8 cellular contexts compared by ENCODE assay signal in genomic region chr3:104291878-104292277, GRCh38.
A peak's percentile ranks its signal among the peaks of the same experiment; 100 is the strongest.
DNase-seq lines count a peak whose midpoint lies in the region; ATAC-seq, FAIRE-seq and TF ChIP-seq lines count a peak whose summit lies in the region.

No MANE protein-coding gene starts in this region.

- peaks cover 15% of the 10 kb centered on the region for H3K9me3 Mint-ChIP-seq in GM23338
- no peaks in the 10 kb centered on the region for H3K9me3 Mint-ChIP-seq in type B pancreatic cell

- H3K27ac ChIP-seq in GM23338 (ENCODE audit: low read depth) = no peak overlapping the region
- no peak overlapping the region for H3K27ac ChIP-seq in PC-9
- H3K27ac ChIP-seq in keratinocyte (ENCODE audit: control insufficient read depth, insufficient read depth, low read length) = no peak overlapping the region
- no peak overlapping the region for H3K27ac ChIP-seq in upper lobe of left lung
- no peak overlapping the region for H3K27ac ChIP-seq in aorta (ENCODE audit: low read depth in 1 of 2, low read length in 2 of 2)

- no peak overlapping the region for H3K4me2 ChIP-seq in GM23338
- H3K4me2 ChIP-seq in PC-9 = peak overlapping the region; percentile 34; the same call in 1 of the 2 replicates
- no peak overlapping the region for H3K4me2 ChIP-seq in keratinocyte (ENCODE audit: control insufficient read depth, extremely low read depth, insufficient read depth, low read depth, low read length)

- peak; percentile 15 for DNase-seq in ELR (ENCODE audit: low read depth)
- no peak for DNase-seq in GM23338 (ENCODE audit: low spot score)
- DNase-seq in PC-9 = no peak
- DNase-seq in keratinocyte (ENCODE audit: low read depth, low spot score) = no peak
- no peak for DNase-seq in upper lobe of left lung
- DNase-seq in aorta = no peak
- DNase-seq in GF-D8 (lab: John Stamatoyannopoulos, UW) = no peak
- no peak for DNase-seq in type B pancreatic cell (ENCODE audit: extremely low spot score, unreplicated experiment)

- dilution Hi-C loops in keratinocyte (cut with MboI; ENCODE audit: extremely low pct_ligation_motif_present, low sequenced_read_pairs) = no loop called here

- H4K20me1 ChIP-seq in GM23338 (replicated peaks; ENCODE audit: insufficient read depth) (no peaks in the 10 kb centered on the region), PC-9 (ENCODE audit: insufficient read depth) (no peaks in the 10 kb centered on the region), keratinocyte (ENCODE audit: control insufficient read depth, extremely low read depth, insufficient read depth, low read length) (no peaks in the 10 kb centered on the region)

- H3K9me3 ChIP-seq in PC-9 (ENCODE audit: insufficient read depth, low read depth) (peaks cover 4% of the 10 kb centered on the region), keratinocyte (ENCODE audit: control insufficient read depth, low read depth, low read length) (no peaks in the 10 kb centered on the region), upper lobe of left lung (peaks cover 0 to 7% (median 3%) of the 10 kb centered on the region in 4 donors), aorta (ENCODE audit: control insufficient read depth, low read length) (no peaks in the 10 kb centered on the region)

- H2AFZ ChIP-seq in GM23338 = peak overlapping the region; percentile 44; the same call in 1 of the 2 replicates
- H2AFZ ChIP-seq in PC-9 = peak overlapping the region; percentile 30
- H2AFZ ChIP-seq in keratinocyte (ENCODE audit: control insufficient read depth, low read length) = peak overlapping the region; percentile 5

- no peaks in the 10 kb centered on the region for H3K79me2 ChIP-seq in GM23338 (replicated peaks; ENCODE audit: insufficient read depth)
- H3K79me2 ChIP-seq in PC-9 (ENCODE audit: low read depth) = no peaks in the 10 kb centered on the region
- H3K79me2 ChIP-seq in keratinocyte (ENCODE audit: control insufficient read depth, insufficient read depth, low read length) = no peaks in the 10 kb centered on the region

- H3K9me2 ChIP-seq in GM23338 (ENCODE audit: insufficient read depth) (no peaks in the 10 kb centered on the region), PC-9 (ENCODE audit: insufficient read depth) (no peaks in the 10 kb centered on the region)

- no peaks in the 10 kb centered on the region for H3K9me1 ChIP-seq in keratinocyte (ENCODE audit: control insufficient read depth, extremely low read depth, insufficient read depth, low read length)

- no peak for TF ChIP-seq CTCF in GM23338 (conservative IDR thresholded peaks at IDR 0.05; ENCODE audit: low read depth in 2 of 2)
- TF ChIP-seq CTCF in PC-9 (conservative IDR thresholded peaks at IDR 0.05) = no peak
- no peak for TF ChIP-seq CTCF in keratinocyte (optimal IDR thresholded peaks at IDR 0.05 in 1 of 3, IDR thresholded peaks at IDR 0.05 in 1 of 3, conservative IDR thresholded peaks at IDR 0.05 in 1 of 3; ENCODE audit: extremely low read depth in 1 of 3, insufficient read depth in 2 of 3, low read length in 3 of 3)
- TF ChIP-seq CTCF in upper lobe of left lung (IDR thresholded peaks at IDR 0.05) = no peak
- TF ChIP-seq CTCF in type B pancreatic cell (conservative IDR thresholded peaks at IDR 0.05) = no peak

- TF ChIP-seq POLR2A in upper lobe of left lung (IDR thresholded peaks at IDR 0.05) = no peak

- H3K36me3 ChIP-seq in GM23338 (ENCODE audit: insufficient read depth) (no peaks in the 10 kb centered on the region), PC-9 (ENCODE audit: low read depth) (no peaks in the 10 kb centered on the region), keratinocyte (ENCODE audit: control insufficient read depth in 2 of 2, extremely low read depth in 1 of 2, insufficient read depth in 2 of 2, low read length in 2 of 2) (no peaks in the 10 kb centered on the region), upper lobe of left lung (no peaks in the 10 kb centered on the region), aorta (ENCODE audit: control insufficient read depth in 1 of 2, insufficient read depth in 2 of 2, low read length in 1 of 2) (no peaks in the 10 kb centered on the region)

- no peak overlapping the region for H3K9ac ChIP-seq in keratinocyte (ENCODE audit: control insufficient read depth, extremely low read depth, insufficient read depth, low read length)

- H3K4me3 Mint-ChIP-seq in GM23338 = no peak overlapping the region
- H3K4me3 Mint-ChIP-seq in type B pancreatic cell = no peak overlapping the region

- H3K4me1 ChIP-seq in GM23338 (ENCODE audit: insufficient read depth) (no peaks in the 10 kb centered on the region; the same call in 1 of the 2 replicates), PC-9 (replicated peaks; ENCODE audit: insufficient read depth) (0 out of 2 replicates have a peak, but pooled peaks cover 8% of the 10 kb centered on the region), keratinocyte (ENCODE audit: control insufficient read depth, extremely low read depth, insufficient read depth, low read length) (no peaks in the 10 kb centered on the region), upper lobe of left lung (no peaks in the 10 kb centered on the region), aorta (ENCODE audit: control insufficient read depth in 1 of 2, insufficient read depth in 2 of 2, low read length in 2 of 2) (no peaks in the 10 kb centered on the region)

- intact Hi-C loops in PC-9 (cut with micrococcal nuclease; ENCODE audit: unreplicated experiment) = no loop called here
- intact Hi-C loops in aorta (cut with DNase I) = no loop called here

- ATAC-seq in GM23338 = no peak; the same call in 2 of the 3 replicates
- ATAC-seq in upper lobe of left lung (ENCODE audit: low FRiP score in 2 of 2) = no peak
- no peak for ATAC-seq in aorta (ENCODE audit: low FRiP score)

- POLR2A ChIA-PET in PC-9 (lab: Charles Lee; ENCODE audit: unreplicated experiment) = no interaction called here

- H3K36me3 Mint-ChIP-seq in GM23338 (ENCODE audit: low read depth) (peaks cover 10% of the 10 kb centered on the region; the same call in 2 of the 3 replicates), type B pancreatic cell (peaks cover 3% of the 10 kb centered on the region)

- CTCF ChIA-PET in PC-9 (lab: Charles Lee) = no interaction called here

- H3K27me3 Mint-ChIP-seq in GM23338 (ENCODE audit: insufficient read depth, low read depth, poor library complexity) = peaks cover 4% of the 10 kb centered on the region
- no peaks in the 10 kb centered on the region for H3K27me3 Mint-ChIP-seq in type B pancreatic cell

- no peak for TF ChIP-seq EP300 in upper lobe of left lung (IDR thresholded peaks at IDR 0.05)

- FAIRE-seq in keratinocyte (lab: Jason Lieb, UNC) = no peak

- H3K4me1 Mint-ChIP-seq in GM23338 (peaks cover 7% of the 10 kb centered on the region), type B pancreatic cell (ENCODE audit: unreplicated experiment) (peaks cover 13% of the 10 kb centered on the region)

- H3K27ac Mint-ChIP-seq in GM23338 (no peak overlapping the region), type B pancreatic cell (no peak overlapping the region)

- H3K27me3 ChIP-seq in GM23338 (ENCODE audit: insufficient read depth) = no peaks in the 10 kb centered on the region
- H3K27me3 ChIP-seq in PC-9 (ENCODE audit: insufficient read depth, low read depth) = no peaks in the 10 kb centered on the region
- H3K27me3 ChIP-seq in keratinocyte (ENCODE audit: control insufficient read depth, extremely low read depth, insufficient read depth, low read length) = no peaks in the 10 kb centered on the region
- no peaks in the 10 kb centered on the region for H3K27me3 ChIP-seq in upper lobe of left lung
- no peaks in the 10 kb centered on the region for H3K27me3 ChIP-seq in aorta (ENCODE audit: control insufficient read depth in 1 of 2, insufficient read depth in 2 of 2, low read length in 1 of 2)

- 57 to 63% methylated on average over 2 of the region's 2 CpGs for WGBS in upper lobe of left lung, 2 donors
- 2 to 5% methylated on average over 2 of the region's 2 CpGs for WGBS in aorta, 2 donors

- no peaks in the 10 kb centered on the region for H3F3A ChIP-seq in GM23338 (replicated peaks; ENCODE audit: low read depth)
- no peaks in the 10 kb centered on the region for H3F3A ChIP-seq in PC-9 (ENCODE audit: insufficient read depth, low read depth)

- no TSS peak for BruUV-seq in PC-9 (replicated peaks; lab: Mats Ljungman, UMichigan)

- H3K4me3 ChIP-seq in GM23338 (no peak overlapping the region), PC-9 (no peak overlapping the region), keratinocyte (ENCODE audit: control insufficient read depth in 2 of 3, extremely low read depth in 1 of 3, insufficient read depth in 2 of 3, low read depth in 1 of 3, low read length in 3 of 3) (no peak overlapping the region), upper lobe of left lung (peak overlapping the region in 1 of 4 donors; percentile 6), aorta (ENCODE audit: low read length in 2 of 2) (peak overlapping the region in 1 of 2 donors; percentile 59)

TF ChIP-seq in GM23338, 12 proteins besides CTCF, POLR2A, EP300 and RAD21 (continues in another document):
- TF ChIP-seq EZH2 (IDR thresholded peaks at IDR 0.05; ENCODE audit: low read depth, unreplicated experiment) (no peak), STAT1 (IDR thresholded peaks at IDR 0.05; ENCODE audit: unreplicated experiment) (no peak), ETS1 (IDR thresholded peaks at IDR 0.05) (no peak), EZH2phosphoT487 (IDR thresholded peaks at IDR 0.05; ENCODE audit: unreplicated experiment) (no peak), POLR2AphosphoS5 (IDR thresholded peaks at IDR 0.05; ENCODE audit: low read depth) (no peak)
